Comparison of ENCODE assay signal across 33 cellular contexts in the genomic region with DNA sequence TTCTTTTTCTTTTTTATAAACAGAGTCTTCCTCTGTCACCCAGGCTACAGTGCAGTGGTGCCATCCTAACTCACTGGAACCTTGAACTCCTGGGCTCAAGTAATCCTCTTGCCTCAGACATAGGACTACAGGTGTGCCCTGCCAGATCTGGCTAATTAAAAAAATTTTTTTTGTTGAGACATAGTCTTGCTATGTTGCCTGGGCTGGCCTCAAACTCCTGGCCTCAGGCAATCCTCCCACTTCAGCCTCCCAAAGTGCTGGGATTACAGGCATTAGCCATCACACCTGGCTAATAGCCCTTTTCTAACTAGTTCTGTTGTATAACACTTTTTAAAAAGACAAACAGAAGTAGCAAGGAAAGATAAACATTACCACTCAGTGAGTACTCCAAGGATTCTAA. TPM values are rescaled to one million over a fixed set of nuclear protein-coding genes. Genes with fewer than 3 reads are reported as not detected.
DNase-seq lines count a peak whose midpoint lies in the region; ATAC-seq, FAIRE-seq and TF ChIP-seq lines count a peak whose summit lies in the region.
"Had no signal": no experiment of that assay in that cellular context is flagged by ENCODE, and none has a peak within 500 bp of the region (broad histone marks: within the 10 kb centered on the region; RNA-seq: fewer than 3 reads in every experiment).

No MANE protein-coding gene starts in this region.

- CTCF ChIA-PET in HepG2 (lab: Yijun Ruan, JAX; ENCODE audit: low intra/inter-chr PET ratio, low total read pairs) (no interaction called here), SK-N-SH (lab: Yijun Ruan, JAX) (interaction anchor here (0.9 kb wide), 1 partner anchor 64 kb away, joined by 3 read pairs; no protein-coding TSS in a partner anchor)

- H3K79me1 ChIP-seq in trophoblast cell (ENCODE audit: low read length) = no peaks in the 10 kb centered on the region

- H3K4me2 ChIP-seq in HepG2 (ENCODE audit: low read depth, low read length) = no peak overlapping the region
- no peak overlapping the region for H3K4me2 ChIP-seq in trophoblast cell (ENCODE audit: low read length)
- no peak overlapping the region for H3K4me2 ChIP-seq in SK-N-SH
- H3K4me2 ChIP-seq: A549; BLaER1; BLaER1 treated with 17β-estradiol and CSF1 and Interleukin-3, amounts not matched to agents 10 nM and 100 nM had no signal

- no peak overlapping the region for H2BK5ac ChIP-seq in trophoblast cell (ENCODE audit: low read depth, low read length, poor library complexity)

- no peaks in the 10 kb centered on the region for H3K27me3 ChIP-seq in HepG2 (ENCODE audit: control insufficient read depth in 1 of 2, insufficient read depth in 2 of 2, low read length in 2 of 2)
- H3K27me3 ChIP-seq in trophoblast cell (ENCODE audit: insufficient read depth, low read length) = no peaks in the 10 kb centered on the region
- no peaks in the 10 kb centered on the region for H3K27me3 ChIP-seq in SK-N-SH (ENCODE audit: insufficient read depth)
- H3K27me3 ChIP-seq: BE2C; BLaER1; BLaER1 treated with 17β-estradiol and CSF1 and Interleukin-3, amounts not matched to agents 10 nM and 100 nM had no signal

- H3K23ac ChIP-seq in trophoblast cell (ENCODE audit: low read length) = no peak overlapping the region

- H3K18ac ChIP-seq in trophoblast cell (ENCODE audit: low read length) = no peak overlapping the region

- no peak overlapping the region for H2BK12ac ChIP-seq in trophoblast cell (ENCODE audit: low read length)

- intact Hi-C loops in HepG2 (cut with micrococcal nuclease; ENCODE audit: unreplicated experiment) = no loop called here

- no peaks in the 10 kb centered on the region for H3K79me2 ChIP-seq in HepG2 (ENCODE audit: insufficient read depth, low read length)
- H3K79me2 ChIP-seq in trophoblast cell (ENCODE audit: control insufficient read depth, insufficient read depth, low read length, poor library complexity) = no peaks in the 10 kb centered on the region
- no peaks in the 10 kb centered on the region for H3K79me2 ChIP-seq in SK-N-SH (ENCODE audit: insufficient read depth)

- H3K4ac ChIP-seq in trophoblast cell (ENCODE audit: low read depth, low read length) = no peak overlapping the region

- in situ Hi-C loops in HepG2 (cut with HindIII; ENCODE audit: extremely low pct_ligation_motif_present, low pct_unique_long_range_greater_than_20kb) = no loop called here

- H3K36me3 ChIP-seq in HepG2 (replicated peaks in 1 of 2; ENCODE audit: control insufficient read depth in 1 of 2, insufficient read depth in 2 of 2, low read length in 2 of 2) = peaks cover 6 to 41% of the 10 kb centered on the region in 2 experiments; a peak in 4 of 5 replicates
- peaks cover 10 to 15% of the 10 kb centered on the region in 2 experiments for H3K36me3 ChIP-seq in trophoblast cell (ENCODE audit: control insufficient read depth in 1 of 2, insufficient read depth in 2 of 2, low read length in 2 of 2)
- H3K36me3 ChIP-seq in SK-N-SH (replicated peaks in 1 of 2; ENCODE audit: control insufficient read depth in 1 of 2, insufficient read depth in 2 of 2, low read length in 1 of 2) = peaks cover 38 to 55% of the 10 kb centered on the region in 2 experiments

- H4K8ac ChIP-seq in trophoblast cell (ENCODE audit: low read depth, low read length) = no peak overlapping the region

- H3K9me3 ChIP-seq in HepG2 (ENCODE audit: low read length) = no peaks in the 10 kb centered on the region
- H3K9me3 ChIP-seq in trophoblast cell (ENCODE audit: insufficient read depth, low read depth, low read length) = no peaks in the 10 kb centered on the region
- H3K9me3 ChIP-seq in SK-N-SH = no peaks in the 10 kb centered on the region
- H3K9me3 ChIP-seq: A549; BE2C; BLaER1; BLaER1 treated with 17β-estradiol and CSF1 and Interleukin-3, amounts not matched to agents 10 nM and 100 nM; Caco-2 had no signal

- ATAC-seq in left lobe of liver = peak; percentile 45
- ATAC-seq in HepG2 = no peak
- ATAC-seq in HG02588 (IDR thresholded peaks at IDR 0.05; ENCODE audit: unreplicated experiment) = no peak
- ATAC-seq: A549; CD8-positive, alpha-beta T cell had no signal

- FAIRE-seq in HepG2 (lab: Jason Lieb, UNC) = no peak
- FAIRE-seq: A204.1, A549, D721Med had no signal

- no peak overlapping the region for H4K91ac ChIP-seq in trophoblast cell (ENCODE audit: low read depth, low read length)

- no peak for TF ChIP-seq CTCF in HepG2 (CRISPR knock-in tag; IDR thresholded peaks at IDR 0.05)
- no peak for TF ChIP-seq CTCF in SK-N-SH (IDR thresholded peaks at IDR 0.05)

- no peak overlapping the region for H2AK5ac ChIP-seq in trophoblast cell (ENCODE audit: low read length)

- H3K9ac ChIP-seq in HepG2 (ENCODE audit: insufficient read depth, low read depth, low read length) (no peak overlapping the region), trophoblast cell (ENCODE audit: low read length) (no peak overlapping the region), SK-N-SH (no peak overlapping the region)
- H3K9ac ChIP-seq: BLaER1; BLaER1 treated with 17β-estradiol and CSF1 and Interleukin-3, amounts not matched to agents 10 nM and 100 nM had no signal

- H2BK120ac ChIP-seq in trophoblast cell (ENCODE audit: insufficient read depth, low read length, poor library complexity) = no peak overlapping the region

- no peak overlapping the region for H3K27ac ChIP-seq in HepG2 (ENCODE audit: extremely low read length, insufficient read depth, low read length)
- H3K27ac ChIP-seq in trophoblast cell (ENCODE audit: low read depth, low read length) = no peak overlapping the region
- no peak overlapping the region for H3K27ac ChIP-seq in SK-N-SH (ENCODE audit: low read depth in 2 of 2, low read length in 1 of 2)
- H3K27ac ChIP-seq: 22Rv1; A549; BLaER1; BLaER1 treated with 17β-estradiol and CSF1 and Interleukin-3, amounts not matched to agents 10 nM and 100 nM; C4-2B had no signal

- H3K9me2 ChIP-seq in SK-N-SH = no peaks in the 10 kb centered on the region

- TF ChIP-seq RAD21 in HepG2 (CRISPR knock-in tag; IDR thresholded peaks at IDR 0.05) (no peak), SK-N-SH (IDR thresholded peaks at IDR 0.05; ENCODE audit: low read length) (no peak)

- BruUV-seq in HepG2 (replicated peaks; lab: Mats Ljungman, UMichigan) = no TSS peak

- TF ChIP-seq EP300 in HepG2 (IDR thresholded peaks at IDR 0.05; ENCODE audit: low read depth in 2 of 2, low read length in 2 of 2) = no peak
- TF ChIP-seq EP300 in HepG2 (CRISPR knock-in tag; IDR thresholded peaks at IDR 0.05; ENCODE audit: borderline replicate concordance) = no peak
- no peak for TF ChIP-seq EP300 in SK-N-SH (IDR thresholded peaks at IDR 0.05; ENCODE audit: borderline replicate concordance in 1 of 2, low read depth in 1 of 2, low read length in 1 of 2)

- no peaks in the 10 kb centered on the region for H4K20me1 ChIP-seq in HepG2 (ENCODE audit: insufficient read depth, low read length)
- no peaks in the 10 kb centered on the region for H4K20me1 ChIP-seq in SK-N-SH (ENCODE audit: insufficient read depth)
- H4K20me1 ChIP-seq: BLaER1; BLaER1 treated with 17β-estradiol and CSF1 and Interleukin-3, amounts not matched to agents 10 nM and 100 nM had no signal

- H4K12ac ChIP-seq in trophoblast cell (ENCODE audit: low read depth, low read length) = no peak overlapping the region

- no peak overlapping the region for H3K14ac ChIP-seq in trophoblast cell (ENCODE audit: low read length)

- POLR2A ChIA-PET in HepG2 (lab: Yijun Ruan, JAX) = no interaction called here
- POLR2A ChIA-PET in SK-N-SH (lab: Yijun Ruan, JAX) = no interaction called here

- H3K4me1 ChIP-seq in HepG2 (ENCODE audit: insufficient read depth, low read length) (no peaks in the 10 kb centered on the region), trophoblast cell (ENCODE audit: control insufficient read depth in 1 of 2, insufficient read depth in 2 of 2, low read length in 2 of 2) (no peaks in the 10 kb centered on the region), SK-N-SH (ENCODE audit: control insufficient read depth in 1 of 2, insufficient read depth in 2 of 2, low read depth in 1 of 2, low read length in 1 of 2) (no peaks in the 10 kb centered on the region; a peak in 1 of 4 replicates)
- H3K4me1 ChIP-seq: A549; BE2C; BLaER1; BLaER1 treated with 17β-estradiol and CSF1 and Interleukin-3, amounts not matched to agents 10 nM and 100 nM had no signal

- H2AFZ ChIP-seq in HepG2 (ENCODE audit: low read length) (no peak overlapping the region), trophoblast cell (ENCODE audit: insufficient read depth, low read length, poor library complexity) (no peak overlapping the region), SK-N-SH (ENCODE audit: low read depth) (no peak overlapping the region)

- no peak for TF ChIP-seq POLR2A in HepG2 (IDR thresholded peaks at IDR 0.05; ENCODE audit: insufficient read depth in 1 of 2, low read depth in 2 of 2, low read length in 2 of 2)

- DNase-seq in left lobe of liver (ENCODE audit: low spot score) (no peak), HepG2 (ENCODE audit: low spot score) (no peak), trophoblast cell (peak; percentile 79 to 86), NCI-H2171 treated with DMSO at 0.1 percent for 48 hours (lab: John Stamatoyannopoulos, UW) (no peak), SK-N-SH (no peak)
- DNase-seq: 8988T; ACHN; AML-193; BE2C; C1 segment of cervical spinal cord; Caco-2; Calu3; CD4-positive, alpha-beta memory T cell; CD4-positive, alpha-beta T cell; CD4-positive, CD25-positive, alpha-beta regulatory T cell; CD8-positive, alpha-beta memory T cell; CD8-positive, alpha-beta T cell; COR-L47; DMS 273 treated with DMSO at 0.1 percent for 48 hours; DMS153; DMS53; DMS79; DMS79 treated with DMSO at 0.1 percent for 48 hours; DND-41; EL had no signal

- H3F3A ChIP-seq in SK-N-SH (replicated peaks; ENCODE audit: insufficient read depth) = peaks cover 15% of the 10 kb centered on the region

- H3K4me3 ChIP-seq in HepG2 (replicated peaks in 1 of 3; ENCODE audit: insufficient read depth in 1 of 3, low read depth in 2 of 3, low read length in 3 of 3) = no peak overlapping the region
- no peak overlapping the region for H3K4me3 ChIP-seq in trophoblast cell (ENCODE audit: low read depth, low read length)
- no peak overlapping the region for H3K4me3 ChIP-seq in SK-N-SH (ENCODE audit: low read depth in 2 of 2, low read length in 1 of 2)
- H3K4me3 ChIP-seq: A549; BLaER1; BLaER1 treated with 17β-estradiol and CSF1 and Interleukin-3, amounts not matched to agents 10 nM and 100 nM had no signal

RNA-seq across cellular contexts. Expression of gene CSTF3, which starts 57.4 kb away (rescaled TPM):
- 9.9 TPM for total RNA-seq in left lobe of liver
- total RNA-seq in HepG2 (2016; rRNA removed; fragmentation: Illumina TruSeq; extraction: Trizol) = 43.6 and 53.0 TPM in 2 replicates
- 7.4 and 8.8 TPM in 2 replicates for total RNA-seq in HepG2 (2016; cell fraction: cytosol; rRNA removed; fragmentation: Illumina TruSeq; extraction: Trizol; ENCODE audit: low read depth)
- 43.7 and 51.2 TPM in 2 replicates for total RNA-seq in HepG2 (2016; cell fraction: insoluble cytoplasmic fraction; rRNA removed; fragmentation: Illumina TruSeq; extraction: Trizol)
- total RNA-seq in HepG2 (2016; cell fraction: membrane; rRNA removed; fragmentation: Illumina TruSeq; extraction: Trizol) = 10.1 and 11.1 TPM in 2 replicates
- 71.1 and 72.8 TPM in 2 replicates for total RNA-seq in HepG2 (2016; cell fraction: nucleus; rRNA removed; fragmentation: Illumina TruSeq; extraction: Trizol)
- 16.8 and 21.5 TPM in 2 replicates for polyA plus RNA-seq in HepG2 (2011; rRNA removed)
- polyA plus RNA-seq in HepG2 (2011; cell fraction: cytosol; rRNA removed) = 8.6 and 13.6 TPM in 2 replicates
- polyA plus RNA-seq in HepG2 (2011; cell fraction: nucleus; rRNA removed) = 17.7 and 23.0 TPM in 2 replicates
- 27.3 and 36.2 TPM in 2 replicates for polyA plus RNA-seq in HepG2 (2012)
- 3.0 and 3.5 TPM in 2 replicates for polyA plus RNA-seq in HepG2 (2016; cell fraction: cytosol; fragmentation: Illumina TruSeq; extraction: Trizol; ENCODE audit: low read depth)
- 49.9 and 56.7 TPM in 2 replicates for polyA plus RNA-seq in HepG2 (2016; cell fraction: insoluble cytoplasmic fraction; fragmentation: Illumina TruSeq; extraction: Trizol; ENCODE audit: low read depth)
- 6.4 and 6.9 TPM in 2 replicates for polyA plus RNA-seq in HepG2 (2016; cell fraction: membrane; fragmentation: Illumina TruSeq; extraction: Trizol; ENCODE audit: low read depth)
- polyA plus RNA-seq in HepG2 (2016; cell fraction: nucleus; fragmentation: Illumina TruSeq; extraction: Trizol; ENCODE audit: insufficient read depth, low read depth) = 52.1 and 58.8 TPM in 2 replicates
- polyA minus RNA-seq in HepG2 (2011; rRNA and poly(A)+ RNA removed; ENCODE audit: low replicate concordance) = 33.2 and 45.3 TPM in 2 replicates
- 12.4 and 13.6 TPM in 2 replicates for polyA minus RNA-seq in HepG2 (2011; cell fraction: cytosol; rRNA and poly(A)+ RNA removed)
- polyA minus RNA-seq in HepG2 (2011; cell fraction: nucleus; rRNA and poly(A)+ RNA removed) = 158 and 171 TPM in 2 replicates
- 49.9 and 51.7 TPM in 2 replicates for polyA plus RNA-seq in trophoblast cell (2013)
- polyA plus RNA-seq in SK-N-SH (2012; rRNA removed) = 26.3 and 34.6 TPM in 2 replicates
- 32.4 and 44.5 TPM in 2 replicates for polyA plus RNA-seq in SK-N-SH (2012; cell fraction: cytosol; rRNA removed)
- 42.6 and 68.2 TPM in 2 replicates for polyA plus RNA-seq in SK-N-SH (2012; cell fraction: nucleus; rRNA removed)

Comparison
In these comparisons a context has a peak if more than half of its experiments do, and no peak if none do; other contexts are left out.
1. DNase-seq: peak in trophoblast cell (2 of 2); none in left lobe of liver (single experiment), HepG2 (single experiment), NCI-H2171 treated with DMSO at 0.1 percent for 48 hours (single experiment) and SK-N-SH (single experiment).